Comparison of ENCODE assay signal across 16 cellular contexts in genomic region chr18:10100236-10100635, GRCh38.
DNase-seq lines count a peak whose midpoint lies in the region; ATAC-seq and TF ChIP-seq lines count a peak whose summit lies in the region.
"Had no signal": no experiment of that assay in that cellular context is flagged by ENCODE, and none has a peak within 500 bp of the region (broad histone marks: within the 10 kb centered on the region; RNA-seq: fewer than 3 reads in every experiment).

No MANE protein-coding gene starts in this region.

- H3K27me3 ChIP-seq in GM23338 (ENCODE audit: insufficient read depth) (no peaks in the 10 kb centered on the region), WERI-Rb-1 (ENCODE audit: insufficient read depth, low read depth, severe bottlenecking) (no peaks in the 10 kb centered on the region)

- H3K36me3 ChIP-seq in GM23338 (ENCODE audit: insufficient read depth) (peaks cover 7% of the 10 kb centered on the region; the same call in 1 of the 2 replicates), WERI-Rb-1 (no peaks in the 10 kb centered on the region)
- H3K36me3 ChIP-seq: HAP-1 had no signal

- H3K27ac ChIP-seq in GM23338 (ENCODE audit: low read depth), result no peak overlapping the region
- H3K27ac ChIP-seq in WERI-Rb-1, result no peak overlapping the region

- H2AFZ ChIP-seq in GM23338, result peak overlapping the region; percentile 30

- no peaks in the 10 kb centered on the region for H4K20me1 ChIP-seq in GM23338 (replicated peaks; ENCODE audit: insufficient read depth)

- peak; percentile 61 for DNase-seq in AG10803 (ENCODE audit: low read depth)
- no peak for DNase-seq in GM23338 (ENCODE audit: low spot score)
- DNase-seq in WERI-Rb-1, result peak; percentile 31
- DNase-seq in fibroblast of the conjunctiva (ENCODE audit: low read depth), result peak; percentile 10
- DNase-seq in NCI-H2196 (lab: John Stamatoyannopoulos, UW; ENCODE audit: unreplicated experiment), result no peak
- DNase-seq in DMS153 treated with DMSO at 0.1 percent for 48 hours (lab: John Stamatoyannopoulos, UW; ENCODE audit: unreplicated experiment), result no peak
- DNase-seq in G401 (ENCODE audit: low spot score), result no peak
- DNase-seq in UCSD-AML1 (lab: John Stamatoyannopoulos, UW; ENCODE audit: unreplicated experiment), result no peak
- DNase-seq: CD8-positive, alpha-beta T cell; COR-L47; GOT3 had no signal

- H3F3A ChIP-seq in GM23338 (replicated peaks; ENCODE audit: low read depth), result no peaks in the 10 kb centered on the region

- H3K79me2 ChIP-seq in GM23338 (replicated peaks; ENCODE audit: insufficient read depth), result no peaks in the 10 kb centered on the region

- peaks cover 10% of the 10 kb centered on the region; the same call in 1 of the 2 replicates for H3K9me2 ChIP-seq in GM23338 (ENCODE audit: insufficient read depth)

- H3K4me3 ChIP-seq in AG10803 (ENCODE audit: low read length) (no peak overlapping the region), GM23338 (no peak overlapping the region), WERI-Rb-1 (ENCODE audit: low read depth, low read length) (no peak overlapping the region)
- H3K4me3 ChIP-seq: GM12878, HAP-1 had no signal

- ATAC-seq in GM23338, result no peak
- ATAC-seq: CD8-positive, alpha-beta T cell; GM12878; HepG2 had no signal

- H3K4me1 ChIP-seq in GM23338 (ENCODE audit: insufficient read depth), result peaks cover 11% of the 10 kb centered on the region

- peaks cover 29% of the 10 kb centered on the region for H3K4me1 Mint-ChIP-seq in GM23338

- TF ChIP-seq CTCF in AG10803 (conservative IDR thresholded peaks at IDR 0.05; ENCODE audit: low read length), result no peak
- no peak for TF ChIP-seq CTCF in GM23338 (conservative IDR thresholded peaks at IDR 0.05; ENCODE audit: low read depth in 2 of 2)
- TF ChIP-seq CTCF in WERI-Rb-1 (IDR thresholded peaks at IDR 0.05; ENCODE audit: low read depth, low read length), result no peak

- peaks cover 4% of the 10 kb centered on the region for H3K27me3 Mint-ChIP-seq in GM23338 (ENCODE audit: insufficient read depth, low read depth, poor library complexity)

- peaks cover 7% of the 10 kb centered on the region for H3K9me3 Mint-ChIP-seq in GM23338

- no peak overlapping the region for H3K4me3 Mint-ChIP-seq in GM23338
- H3K4me3 Mint-ChIP-seq: CD14-positive monocyte; CD8-positive, alpha-beta T cell; HFFc6 had no signal

- peaks cover 8% of the 10 kb centered on the region for H3K36me3 Mint-ChIP-seq in GM23338 (ENCODE audit: low read depth)
- H3K36me3 Mint-ChIP-seq: CD8-positive, alpha-beta T cell had no signal

- peak overlapping the region; percentile 34; the same call in 1 of the 2 replicates for H3K4me2 ChIP-seq in GM23338

- in situ Hi-C loops in G401 (cut with HindIII; ENCODE audit: low sequenced_read_pairs), result no loop called here

- no peak overlapping the region for H3K27ac Mint-ChIP-seq in GM23338
- H3K27ac Mint-ChIP-seq: CD14-positive monocyte; CD8-positive, alpha-beta T cell; HFFc6 had no signal

- peaks cover 3% of the 10 kb centered on the region for H3K9me3 ChIP-seq in WERI-Rb-1 (ENCODE audit: severe bottlenecking)
- H3K9me3 ChIP-seq: HAP-1 had no signal

TF ChIP-seq in GM23338, 12 proteins besides CTCF, POLR2A, EP300 and RAD21:
- TF ChIP-seq JUNB (IDR thresholded peaks at IDR 0.05; ENCODE audit: unreplicated experiment), result no peak
- no peak for TF ChIP-seq STAT1 (IDR thresholded peaks at IDR 0.05; ENCODE audit: unreplicated experiment)
- TF ChIP-seq ZNF462 (CRISPR knock-in tag; IDR thresholded peaks at IDR 0.05), result no peak
- no peak for TF ChIP-seq ETS1 (IDR thresholded peaks at IDR 0.05)
- TF ChIP-seq NANOG (IDR thresholded peaks at IDR 0.05; ENCODE audit: borderline replicate concordance), result no peak
- no peak for TF ChIP-seq CREB1 (CRISPR knock-in tag; IDR thresholded peaks at IDR 0.05; ENCODE audit: low read depth)
- no peak for TF ChIP-seq ZNF331 (CRISPR knock-in tag; IDR thresholded peaks at IDR 0.05; ENCODE audit: low read depth)
- no peak for TF ChIP-seq EZH2phosphoT487 (IDR thresholded peaks at IDR 0.05; ENCODE audit: unreplicated experiment)
- TF ChIP-seq POLR2AphosphoS5 (IDR thresholded peaks at IDR 0.05; ENCODE audit: low read depth), result no peak

Comparison
In these comparisons a context has a peak if more than half of its experiments do, and no peak if none do; other contexts are left out.
1. DNase-seq: peak in AG10803 (single experiment), WERI-Rb-1 (single experiment) and fibroblast of the conjunctiva (single experiment); none in GM23338 (single experiment), NCI-H2196 (single experiment), DMS153 treated with DMSO at 0.1 percent for 48 hours (single experiment), G401 (single experiment) and UCSD-AML1 (single experiment).